ENCODE assay signal across 8 cellular contexts in genomic region chr19:44212250-44212864, GRCh38. TPM values are rescaled to one million over a fixed set of nuclear protein-coding genes. Genes with fewer than 3 reads are reported as not detected.
DNase-seq lines count a peak whose midpoint lies in the region; ATAC-seq and TF ChIP-seq lines count a peak whose summit lies in the region.

Gene ZNF227, plus strand, starts transcription at chr19:44212532. Its CDS starts 5,261 bp downstream, at chr19:44217793.

- no peaks in the 10 kb centered on the region for H3K9me3 ChIP-seq in adipocyte (ENCODE audit: control insufficient read depth, low read length)
- peaks cover 2% of the 10 kb centered on the region for H3K9me3 ChIP-seq in thoracic aorta

- DNase-seq in G401 (ENCODE audit: low spot score) (peak; percentile 98), HCEC 1CT (peak; percentile 98), NCI-H1105 (lab: John Stamatoyannopoulos, UW) (peak; percentile 88), T-cell (peak; percentile 57 to 87 (median 74)), adipocyte (ENCODE audit: low read depth) (peak; percentile 95), Right ventricle myocardium inferior (ENCODE audit: missing footprints) (peak; percentile 95), osteocyte (ENCODE audit: extremely low spot score, unreplicated experiment) (peak; percentile 91), thoracic aorta (ENCODE audit: low spot score) (peak; percentile 82)

- H3K4me3 ChIP-seq in adipocyte (ENCODE audit: low read length) (peak within 1 kb of the TSS; percentile 100), thoracic aorta (peak within 1 kb of the TSS; percentile 89)

- no peaks in the 10 kb centered on the region for H3K27me3 Mint-ChIP-seq in T-cell
- no peaks in the 10 kb centered on the region for H3K27me3 Mint-ChIP-seq in osteocyte (ENCODE audit: unreplicated experiment)

- peak; percentile 97 to 99 (median 98) for ATAC-seq in T-cell (replicated peaks in 1 of 4)
- ATAC-seq in Right ventricle myocardium inferior: peak; percentile 98
- ATAC-seq in thoracic aorta (ENCODE audit: insufficient number of reproducible peaks, low FRiP score, low read depth): peak; percentile 99

- H3K27ac Mint-ChIP-seq in T-cell (peak within 1 kb of the TSS; percentile 94 to 95), osteocyte (ENCODE audit: unreplicated experiment) (peak within 1 kb of the TSS; percentile 94)

- intact Hi-C loops in Right ventricle myocardium inferior (cut with DNase I): loop anchor here (2.0 to 5.0 kb wide), 2 partner anchors 90 to 162 kb away; no protein-coding TSS in a partner anchor

- H3K27me3 ChIP-seq in adipocyte (replicated peaks; ENCODE audit: control insufficient read depth, insufficient read depth, low read length) (no peaks in the 10 kb centered on the region), thoracic aorta (replicated peaks; ENCODE audit: insufficient read depth) (no peaks in the 10 kb centered on the region)

- TF ChIP-seq CTCF in osteocyte (IDR thresholded peaks at IDR 0.05) (no peak), thoracic aorta (IDR thresholded peaks at IDR 0.05) (no peak)

- POLR2A ChIA-PET in T-cell (lab: Charles Lee): interaction anchor here (0.5 to 1.0 kb wide), 7 partner anchors 44 to 790 kb away, joined by 3 to 15 read pairs (median 5); partner anchors contain the start of gene ZNF45 (in 1 of the 2)

- H3K27ac ChIP-seq in thoracic aorta: peak within 1 kb of the TSS; percentile 71 to 87

- in situ Hi-C loops in G401 (cut with HindIII; ENCODE audit: low sequenced_read_pairs): no loop called here

- H3K4me3 Mint-ChIP-seq in T-cell: peak within 1 kb of the TSS; percentile 94 to 96 (median 95)
- H3K4me3 Mint-ChIP-seq in osteocyte (ENCODE audit: unreplicated experiment): peak within 1 kb of the TSS; percentile 91

- peaks cover 10% of the 10 kb centered on the region for H3K36me3 ChIP-seq in adipocyte (ENCODE audit: control insufficient read depth, insufficient read depth, low read length, severe bottlenecking)
- peaks cover 12% of the 10 kb centered on the region for H3K36me3 ChIP-seq in thoracic aorta

- peaks cover 0 to 4% (median 3%) of the 10 kb centered on the region in 3 donors for H3K9me3 Mint-ChIP-seq in T-cell
- no peaks in the 10 kb centered on the region for H3K9me3 Mint-ChIP-seq in osteocyte (ENCODE audit: unreplicated experiment)

- H3K36me3 Mint-ChIP-seq in T-cell (peaks cover 32% of the 10 kb centered on the region), osteocyte (ENCODE audit: unreplicated experiment) (peaks cover 19% of the 10 kb centered on the region)

- H3K4me1 Mint-ChIP-seq in T-cell (peaks cover 30 to 41% (median 37%) of the 10 kb centered on the region in 3 donors), osteocyte (ENCODE audit: unreplicated experiment) (peaks cover 20% of the 10 kb centered on the region)

- peaks cover 13% of the 10 kb centered on the region for H3K4me1 ChIP-seq in adipocyte (ENCODE audit: control insufficient read depth, insufficient read depth, low read length)
- peaks cover 7 to 9% of the 10 kb centered on the region in 2 donors for H3K4me1 ChIP-seq in thoracic aorta (ENCODE audit: control insufficient read depth in 1 of 2, low read depth in 2 of 2)

- peak within 1 kb of the TSS; percentile 94 for H3K9ac ChIP-seq in adipocyte (ENCODE audit: low read length)

- CTCF ChIA-PET in T-cell (lab: Charles Lee): interaction anchor here in 1 of 2 donors (0.7 to 1.0 kb wide), 3 partner anchors 48 to 288 kb away, joined by 3 to 7 read pairs (median 4); partner anchors contain the start of genes ZNF180 and ZNF226

RNA-seq across cellular contexts. Expression of gene ZNF227, which starts in this region (rescaled TPM):
- total RNA-seq in G401 (2014; rRNA removed; shearing (Covaris generic)): 12.1 and 15.1 TPM in 2 replicates
- total RNA-seq in T-cell (10 to 100 TPM; 17.6 to 45.5 (median 43.9) TPM), Right ventricle myocardium inferior (13.1 TPM), osteocyte (22.6 and 30.7 TPM in 2 replicates), thoracic aorta (10 to 100 TPM; 13.9 to 17.8 TPM)

Comparison
In these comparisons a context has a peak if more than half of its experiments do, and no peak if none do; other contexts are left out.
1. Peak in every context shown above with its lines: DNase-seq, ATAC-seq, H3K4me3 ChIP-seq and H3K27ac ChIP-seq.